In genomic region chr15:31393441-31394091, GRCh38 we compare ENCODE assay signal across 10 cellular contexts.
DNase-seq lines count a peak whose midpoint lies in the region; ATAC-seq and TF ChIP-seq lines count a peak whose summit lies in the region.
"Had no signal": no experiment of that assay in that cellular context is flagged by ENCODE, and none has a peak within 500 bp of the region (broad histone marks: within the 10 kb centered on the region; RNA-seq: fewer than 3 reads in every experiment).

No MANE protein-coding gene starts in this region.

- H3K9me3 ChIP-seq in right atrium auricular region: no peaks in the 10 kb centered on the region
- no peaks in the 10 kb centered on the region for H3K9me3 ChIP-seq in uterus
- no peaks in the 10 kb centered on the region for H3K9me3 ChIP-seq in BE2C
- H3K9me3 ChIP-seq: SJCRH30 had no signal

- no peaks in the 10 kb centered on the region for H3K27me3 ChIP-seq in right atrium auricular region
- H3K27me3 ChIP-seq in uterus: no peaks in the 10 kb centered on the region
- H3K27me3 ChIP-seq in BE2C: no peaks in the 10 kb centered on the region
- H3K27me3 ChIP-seq: SJCRH30 had no signal

- intact Hi-C loops in Right ventricle myocardium inferior (cut with DNase I) (no loop called here), lower leg skin (cut with DNase I; ENCODE audit: low total_unique reads) (no loop called here), uterus (cut with DNase I; ENCODE audit: low total_unique reads) (no loop called here)

- TF ChIP-seq CTCF in right atrium auricular region (IDR thresholded peaks at IDR 0.05) (no peak), lower leg skin (IDR thresholded peaks at IDR 0.05) (no peak), uterus (IDR thresholded peaks at IDR 0.05) (no peak), BE2C (IDR thresholded peaks at IDR 0.05; ENCODE audit: low read depth, low read length) (no peak)

- DNase-seq in right atrium auricular region (ENCODE audit: low spot score) (no peak), Right ventricle myocardium inferior (ENCODE audit: missing footprints) (no peak), lower leg skin (ENCODE audit: low spot score in 2 of 2) (peak; percentile 20 to 88), uterus (no peak), BE2C (no peak), NCI-H1092 treated with DMSO at 0.1 percent for 48 hours (lab: John Stamatoyannopoulos, UW) (no peak)
- DNase-seq in activated CD8-positive, alpha-beta memory T cell treated with anti-CD3 and anti-CD28 coated beads, Interleukin-2, amount 50 U/mL, for 48 hours: peak; percentile 62
- DNase-seq: DMS79, SJCRH30 had no signal

- H3K4me1 ChIP-seq in right atrium auricular region (peaks cover 0 to 45% of the 10 kb centered on the region in 2 donors), uterus (peaks cover 0 to 6% of the 10 kb centered on the region in 2 donors), BE2C (peaks cover 28% of the 10 kb centered on the region)

- ATAC-seq in Right ventricle myocardium inferior (no peak), HG03159 (IDR thresholded peaks at IDR 0.05; ENCODE audit: unreplicated experiment) (no peak)

- H3K27ac ChIP-seq in right atrium auricular region (peak overlapping the region; percentile 99 to 100), uterus (peak overlapping the region; percentile 90 to 97)
- H3K27ac ChIP-seq: SJCRH30 had no signal

- H3K4me3 ChIP-seq in right atrium auricular region (peak overlapping the region in 1 of 2 donors; percentile 72), lower leg skin (ENCODE audit: low read depth, poor library complexity, severe bottlenecking) (no peak overlapping the region), uterus (no peak overlapping the region), BE2C (ENCODE audit: low read depth, low read length) (no peak overlapping the region)
- H3K4me3 ChIP-seq: SJCRH30 had no signal

- WGBS in lower leg skin, 2 donors: 85 to 90% methylated on average over 20 to 21 of the region's 21 CpGs

- no peak for TF ChIP-seq POLR2A in lower leg skin (IDR thresholded peaks at IDR 0.05)
- no peak for TF ChIP-seq POLR2A in uterus (IDR thresholded peaks at IDR 0.05)

- no peaks in the 10 kb centered on the region for H3K36me3 ChIP-seq in right atrium auricular region
- no peaks in the 10 kb centered on the region for H3K36me3 ChIP-seq in uterus
- no peaks in the 10 kb centered on the region for H3K36me3 ChIP-seq in BE2C
- H3K36me3 ChIP-seq: SJCRH30 had no signal

Comparison
In these comparisons a context has a peak if more than half of its experiments do, and no peak if none do; other contexts are left out.
1. DNase-seq: peak in activated CD8-positive, alpha-beta memory T cell treated with anti-CD3 and anti-CD28 coated beads, Interleukin-2, amount 50 U/mL, for 48 hours (single experiment) and lower leg skin (2 of 2); none in right atrium auricular region (single experiment), Right ventricle myocardium inferior (single experiment), uterus (0 of 2), BE2C (single experiment) and NCI-H1092 treated with DMSO at 0.1 percent for 48 hours (single experiment).